ENCODE assay signal across 32 cellular contexts in genomic region chr10:37384923-37385322, GRCh38.
"Had no signal": no experiment of that assay in that cellular context is flagged by ENCODE, and none has a peak within 500 bp of the region (broad histone marks: within the 10 kb centered on the region; RNA-seq: fewer than 3 reads in every experiment).

No MANE protein-coding gene starts in this region.

- H2AFZ ChIP-seq: PC-9 had no signal

- H3K9me3 ChIP-seq: MG63, SJSA1, SK-N-SH had no signal

- DNase-seq: Kasumi-1, MG63, NCI-H1092, NCI-H1105 treated with DMSO at 0.1 percent for 48 hours, NCI-H1417, NCI-H1436, NCI-H146, NCI-H1694, NCI-H187, NCI-H1930, NCI-H2029 treated with DMSO at 0.1 percent for 48 hours, NCI-H2081 treated with DMSO at 0.1 percent for 48 hours, NCI-H2107, NCI-H2171, NCI-H226, NCI-H446 treated with DMSO at 0.1 percent for 48 hours, NCI-H510A, NCI-H524, NCI-H526, NCI-H69, NCI-H748 treated with DMSO at 0.1 percent for 48 hours, NCI-H82, PC-9, SHP77 treated with DMSO at 0.1 percent for 48 hours, SK-N-SH, SW 1271, T-helper 1 cell had no signal

- H3K27ac ChIP-seq: PC-9, RWPE1, SJSA1 had no signal

- ATAC-seq: Panc1, Right ventricle myocardium inferior had no signal

- H3K4me2 ChIP-seq: PC-9, SK-N-SH had no signal

- FAIRE-seq: RCC 7860 had no signal

- H3K36me3 ChIP-seq: MG63, SJSA1 had no signal

- H3K4me3 ChIP-seq: MG63, PC-9, SJSA1 had no signal

- H3K27me3 ChIP-seq: MG63, SJSA1 had no signal

- H3K9ac ChIP-seq: SK-N-SH had no signal
